ENCODE assay signal across 8 cellular contexts in genomic region chr18:79246309-79247108, GRCh38.
DNase-seq lines count a peak whose midpoint lies in the region; ATAC-seq and TF ChIP-seq lines count a peak whose summit lies in the region.

No MANE protein-coding gene starts in this region.

- ATAC-seq in GM18909 (IDR thresholded peaks at IDR 0.05; ENCODE audit: poor library complexity, unreplicated experiment) (peak; percentile 96), HG03135 (IDR thresholded peaks at IDR 0.05; ENCODE audit: unreplicated experiment) (peak; percentile 92)

- intact Hi-C loops in lower leg skin (cut with DNase I; ENCODE audit: low total_unique reads), result no loop called here

- TF ChIP-seq CTCF in AG09319 (IDR thresholded peaks at IDR 0.05; ENCODE audit: low read depth, low read length) (peak; percentile 55), coronary artery (IDR thresholded peaks at IDR 0.05) (peak; percentile 89), lower leg skin (IDR thresholded peaks at IDR 0.05) (peak in 1 of 3 donors; percentile 56)

- H3K4me3 ChIP-seq in coronary artery, result peak overlapping the region; percentile 50
- H3K4me3 ChIP-seq in lower leg skin (ENCODE audit: low read depth, poor library complexity, severe bottlenecking), result no peak overlapping the region

- no peak for TF ChIP-seq POLR2A in lower leg skin (IDR thresholded peaks at IDR 0.05)

- no peak overlapping the region for H3K27ac ChIP-seq in coronary artery

- 17 to 26% methylated on average over 26 to 30 of the region's 31 CpGs for WGBS in lower leg skin, 2 donors

- DNase-seq in AG09319 (ENCODE audit: extremely low read depth, low read depth) (no peak), NCI-H510A treated with DMSO at 0.1 percent for 48 hours (lab: John Stamatoyannopoulos, UW) (peak; percentile 94), coronary artery (ENCODE audit: low spot score) (no peak), lower leg skin (ENCODE audit: low spot score in 2 of 2) (peak; percentile 41 to 92)
- peak; percentile 64 for DNase-seq in activated CD4-positive, alpha-beta T cell treated with anti-CD3 and anti-CD28 coated beads, Interleukin-2, amount 50 U/mL, for 1 hour
- peak; percentile 55 for DNase-seq in stimulated activated CD8-positive, alpha-beta memory T cell treated with anti-CD3 and anti-CD28 coated beads, Interleukin-12 subunit alpha, Interleukin-12 subunit beta, amount 100 ng/mL, for 1 hour (ENCODE audit: low read depth)

Comparison
In these comparisons a context has a peak if more than half of its experiments do, and no peak if none do; other contexts are left out.
1. DNase-seq: peak in NCI-H510A treated with DMSO at 0.1 percent for 48 hours (single experiment), activated CD4-positive, alpha-beta T cell treated with anti-CD3 and anti-CD28 coated beads, Interleukin-2, amount 50 U/mL, for 1 hour (single experiment), lower leg skin (2 of 2) and stimulated activated CD8-positive, alpha-beta memory T cell treated with anti-CD3 and anti-CD28 coated beads, Interleukin-12 subunit alpha, Interleukin-12 subunit beta, amount 100 ng/mL, for 1 hour (single experiment); none in AG09319 (single experiment) and coronary artery (single experiment).